Comparison of ENCODE assay signal across 8 cellular contexts in the genomic region with DNA sequence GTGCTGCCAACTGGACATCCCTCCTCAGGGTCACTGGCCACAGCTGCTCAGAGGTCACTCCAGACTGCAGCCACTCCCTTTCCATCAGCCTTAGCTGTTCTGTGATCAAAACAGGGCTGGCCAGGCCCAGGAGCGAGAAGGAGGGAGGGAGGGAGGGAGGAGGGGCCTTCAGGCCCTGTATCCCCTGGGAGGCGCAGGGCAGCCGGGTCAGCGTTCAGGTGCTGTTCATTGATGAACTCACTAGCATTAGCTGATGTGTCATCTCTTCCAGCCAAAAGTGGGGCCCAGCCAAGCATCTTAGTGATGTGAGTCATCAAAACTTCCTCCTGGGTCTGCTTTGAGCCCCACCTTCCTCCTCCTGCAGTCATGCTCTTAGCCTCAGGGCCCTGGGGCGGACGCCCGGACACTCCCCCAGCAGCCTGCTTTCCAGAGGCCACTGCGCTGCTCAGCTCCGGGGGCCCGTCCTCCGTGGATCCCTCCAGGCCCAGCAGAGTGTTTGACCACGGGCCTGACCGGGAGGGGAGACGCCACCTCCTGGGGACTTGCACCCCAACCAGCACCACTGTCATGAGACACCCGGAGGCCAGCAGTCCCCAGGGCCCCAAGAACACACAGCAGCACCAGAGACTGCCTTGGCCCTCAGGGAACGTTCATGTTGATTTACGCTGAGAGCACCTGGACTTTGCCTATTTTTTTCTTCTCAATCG.
DNase-seq lines count a peak whose midpoint lies in the region; ATAC-seq and TF ChIP-seq lines count a peak whose summit lies in the region.

No MANE protein-coding gene starts in this region.

- DNase-seq in A172 (ENCODE audit: low spot score) (peak; percentile 99), M059J (ENCODE audit: low read depth) (peak; percentile 100), skeletal muscle cell (ENCODE audit: low read depth) (peak; percentile 75), NCI-H146 (lab: John Stamatoyannopoulos, UW) (no peak)
- peak; percentile 89 for DNase-seq in activated CD8-positive, alpha-beta memory T cell treated with anti-CD3 and anti-CD28 coated beads, Interleukin-2, amount 10 ng/mL, durations not matched to agents 7 days and 5 days

- CTCF ChIA-PET in activated CD8-positive, alpha-beta memory T cell treated with anti-CD3 and anti-CD28 coated beads, Interleukin-2, amount 10 ng/mL, durations not matched to agents 7 days and 5 days (lab: Charles Lee): interaction anchor here (0.7 to 1.9 kb wide), 5 partner anchors 21 to 55 kb away, joined by 3 to 6 read pairs (median 4); no protein-coding TSS in a partner anchor

- H3K4me1 ChIP-seq in gastroesophageal sphincter: peaks cover 0 to 32% (median 18%) of the 10 kb centered on the region in 3 donors

- H3K27me3 Mint-ChIP-seq in activated CD8-positive, alpha-beta memory T cell treated with anti-CD3 and anti-CD28 coated beads, Interleukin-2, amount 10 ng/mL, durations not matched to agents 7 days and 5 days: no peaks in the 10 kb centered on the region

- no peaks in the 10 kb centered on the region for H3K27me3 ChIP-seq in gastroesophageal sphincter

- TF ChIP-seq POLR2A in gastroesophageal sphincter (IDR thresholded peaks at IDR 0.05): no peak

- peak overlapping the region; percentile 78 for H3K27ac Mint-ChIP-seq in activated CD8-positive, alpha-beta memory T cell treated with anti-CD3 and anti-CD28 coated beads, Interleukin-2, amount 10 ng/mL, durations not matched to agents 7 days and 5 days

- H3K9me3 Mint-ChIP-seq in activated CD8-positive, alpha-beta memory T cell treated with anti-CD3 and anti-CD28 coated beads, Interleukin-2, amount 10 ng/mL, durations not matched to agents 7 days and 5 days (ENCODE audit: low read depth): no peaks in the 10 kb centered on the region

- 64% methylated on average over 3 to 4 of the region's 18 CpGs for WGBS in gastroesophageal sphincter (ENCODE audit: low coverage in 1 of 2), 2 donors

- TF ChIP-seq EP300 in gastroesophageal sphincter (IDR thresholded peaks at IDR 0.05): no peak

- peaks cover 26% of the 10 kb centered on the region for H3K4me1 Mint-ChIP-seq in activated CD8-positive, alpha-beta memory T cell treated with anti-CD3 and anti-CD28 coated beads, Interleukin-2, amount 10 ng/mL, durations not matched to agents 7 days and 5 days

- peak overlapping the region in 3 of 4 donors; percentile 61 to 79 (median 78) for H3K27ac ChIP-seq in gastroesophageal sphincter

- H3K9me3 ChIP-seq in gastroesophageal sphincter: no peaks in the 10 kb centered on the region

- H3K4me3 Mint-ChIP-seq in activated CD8-positive, alpha-beta memory T cell treated with anti-CD3 and anti-CD28 coated beads, Interleukin-2, amount 10 ng/mL, durations not matched to agents 7 days and 5 days: no peak overlapping the region

- ATAC-seq in GM19351 (IDR thresholded peaks at IDR 0.05; ENCODE audit: unreplicated experiment) (peak; percentile 84), gastroesophageal sphincter (peak; percentile 94), GM21390 (IDR thresholded peaks at IDR 0.05; ENCODE audit: unreplicated experiment) (no peak)
- peak; percentile 96 for ATAC-seq in activated CD8-positive, alpha-beta memory T cell treated with anti-CD3 and anti-CD28 coated beads, Interleukin-2, amount 10 ng/mL, durations not matched to agents 7 days and 5 days

- H3K36me3 ChIP-seq in gastroesophageal sphincter: no peaks in the 10 kb centered on the region

- no peaks in the 10 kb centered on the region for H3K36me3 Mint-ChIP-seq in activated CD8-positive, alpha-beta memory T cell treated with anti-CD3 and anti-CD28 coated beads, Interleukin-2, amount 10 ng/mL, durations not matched to agents 7 days and 5 days

- TF ChIP-seq CTCF in gastroesophageal sphincter (IDR thresholded peaks at IDR 0.05): no peak

- H3K4me3 ChIP-seq in gastroesophageal sphincter (no peak overlapping the region), skeletal muscle cell (ENCODE audit: low read depth, low read length) (no peak overlapping the region)
